8 cellular contexts compared by ENCODE assay signal in genomic region chr3:52670621-52671521, GRCh38. TPM values are rescaled to one million over a fixed set of nuclear protein-coding genes. Genes with fewer than 3 reads are reported as not detected.
DNase-seq lines count a peak whose midpoint lies in the region; ATAC-seq and TF ChIP-seq lines count a peak whose summit lies in the region.

No MANE protein-coding gene starts in this region.

- H3K27ac ChIP-seq in neutrophil (peak overlapping the region; percentile 67), A673 (ENCODE audit: low read depth, low read length, poor library complexity, severe bottlenecking) (no peak overlapping the region)

- BruUV-seq in A673 (replicated peaks; lab: Mats Ljungman, UMichigan) = no TSS peak

- intact Hi-C loops in head of caudate nucleus (cut with DNase I) (loop anchor here (10.0 kb wide), 1 partner anchor 66 kb away; no protein-coding TSS in a partner anchor), A673 (cut with micrococcal nuclease; ENCODE audit: unreplicated experiment) (no loop called here)

- H3K4me3 ChIP-seq in neutrophil (ENCODE audit: low read depth in 1 of 2, low read length in 1 of 2) (no peak overlapping the region), A673 (ENCODE audit: low read depth, low read length, poor library complexity, severe bottlenecking) (no peak overlapping the region)

- TF ChIP-seq CTCF in neutrophil (IDR thresholded peaks at IDR 0.05) (no peak), A673 (conservative IDR thresholded peaks at IDR 0.05; ENCODE audit: low read depth, low read length) (no peak)

- H3K27me3 ChIP-seq in neutrophil = no peaks in the 10 kb centered on the region
- no peaks in the 10 kb centered on the region for H3K27me3 ChIP-seq in A673 (replicated peaks; ENCODE audit: insufficient read depth, low read depth, low read length, poor library complexity)

- H3K4me1 ChIP-seq in neutrophil (ENCODE audit: control insufficient read depth in 1 of 2, insufficient read depth in 1 of 2, low read depth in 1 of 2, low read length in 1 of 2) (peaks cover 11 to 24% of the 10 kb centered on the region in 2 experiments), A673 (ENCODE audit: insufficient read depth, low read length, poor library complexity, severe bottlenecking) (no peaks in the 10 kb centered on the region)

- peak; percentile 76 for DNase-seq in activated effector memory CD4-positive, alpha-beta T cell treated with anti-CD3 and anti-CD28 coated beads, Interleukin-2, amount 50 U/mL, for 16 hours
- no peak for DNase-seq in activated effector memory CD4-positive, alpha-beta T cell treated with Interleukin-2 at 50 U/mL for 16 hours
- DNase-seq in dermis blood vessel endothelial cell (peak; percentile 95), head of caudate nucleus (no peak), A673 (ENCODE audit: low spot score) (no peak)

- CTCF ChIA-PET in A673 (lab: Charles Lee) = no interaction called here

- ATAC-seq in HG03095 (IDR thresholded peaks at IDR 0.05; ENCODE audit: unreplicated experiment) (peak; percentile 79), SK-N-SH treated with all-trans-retinoic acid at 6 μM for 48 hours (peak; percentile 97)

- POLR2A ChIA-PET in A673 (lab: Charles Lee; ENCODE audit: low non-redundant PET) = no interaction called here

- H3K9me3 ChIP-seq in neutrophil (no peaks in the 10 kb centered on the region), A673 (ENCODE audit: low read depth, low read length, poor library complexity, severe bottlenecking) (no peaks in the 10 kb centered on the region)

- H3K36me3 ChIP-seq in neutrophil (peaks cover 33% of the 10 kb centered on the region), A673 (ENCODE audit: insufficient read depth, low read length, poor library complexity, severe bottlenecking) (peaks cover 21% of the 10 kb centered on the region)

TF ChIP-seq in SK-N-SH treated with all-trans-retinoic acid at 6 μM for 48 hours, 23 proteins besides CTCF, POLR2A, EP300 and RAD21:
- TF ChIP-seq CSRNP3 (CRISPR knock-in tag; IDR thresholded peaks at IDR 0.05) = no peak
- no peak for TF ChIP-seq ZFP3 (CRISPR knock-in tag; IDR thresholded peaks at IDR 0.05)
- no peak; the same call in 1 of the 2 replicates for TF ChIP-seq CSDC2 (CRISPR knock-in tag; IDR thresholded peaks at IDR 0.05)

RNA-seq across cellular contexts. Expression of gene PBRM1, which starts 14.8 kb away (rescaled TPM):
- total RNA-seq in dermis blood vessel endothelial cell = 83.9 and 107 TPM in 2 replicates
- 57.1 and 65.0 TPM in 2 replicates for total RNA-seq in A673 (2021)

RNA-seq across cellular contexts. Expression of gene GNL3, which starts 15.0 kb away (rescaled TPM):
- total RNA-seq in dermis blood vessel endothelial cell (113 and 135 TPM in 2 replicates), A673 (2021) (94.0 and 110 TPM in 2 replicates)

RNA-seq across cellular contexts. Expression of gene GLT8D1, which starts 34.7 kb away (rescaled TPM):
- total RNA-seq in dermis blood vessel endothelial cell (67.7 and 70.6 TPM in 2 replicates), A673 (2021) (26.5 and 34.7 TPM in 2 replicates)

RNA-seq across cellular contexts. Expression of gene SPCS1, which starts 35.0 kb away (rescaled TPM):
- total RNA-seq in dermis blood vessel endothelial cell (40.5 and 52.5 TPM in 2 replicates), A673 (2021) (67.8 and 81.1 TPM in 2 replicates)

Comparison
In these comparisons a context has a peak if more than half of its experiments do, and no peak if none do; other contexts are left out.
1. DNase-seq: peak in activated effector memory CD4-positive, alpha-beta T cell treated with anti-CD3 and anti-CD28 coated beads, Interleukin-2, amount 50 U/mL, for 16 hours (single experiment) and dermis blood vessel endothelial cell (single experiment); none in activated effector memory CD4-positive, alpha-beta T cell treated with Interleukin-2 at 50 U/mL for 16 hours (single experiment), head of caudate nucleus (0 of 42) and A673 (single experiment).